In genomic region chr9:7452378-7452777, GRCh38 we compare ENCODE assay signal across 20 cellular contexts.
DNase-seq lines count a peak whose midpoint lies in the region; ATAC-seq and TF ChIP-seq lines count a peak whose summit lies in the region.
"Had no signal": no experiment of that assay in that cellular context is flagged by ENCODE, and none has a peak within 500 bp of the region (broad histone marks: within the 10 kb centered on the region; RNA-seq: fewer than 3 reads in every experiment).

No MANE protein-coding gene starts in this region.

- H3K27ac ChIP-seq in thyroid gland, result no peak overlapping the region
- H3K27ac ChIP-seq: HL-60, neural progenitor cell had no signal

- H3K4me1 ChIP-seq in thyroid gland, result no peaks in the 10 kb centered on the region
- H3K4me1 ChIP-seq: neural progenitor cell had no signal

- TF ChIP-seq CTCF in fibroblast of the aortic adventitia (IDR thresholded peaks at IDR 0.05; ENCODE audit: insufficient read depth, low read length), result no peak
- TF ChIP-seq CTCF in thyroid gland (IDR thresholded peaks at IDR 0.05), result no peak

- WGBS in thyroid gland, 2 donors, result 46 to 90% methylated on average over 1 of the region's 1 CpG

- intact Hi-C loops in left ventricle myocardium superior (cut with micrococcal nuclease), result no loop called here
- intact Hi-C loops in cardiac septum (cut with DNase I), result no loop called here
- intact Hi-C loops in thyroid gland (cut with DNase I), result no loop called here

- TF ChIP-seq POLR2A in thyroid gland (IDR thresholded peaks at IDR 0.05), result no peak

- no peaks in the 10 kb centered on the region for H3K9me3 ChIP-seq in thyroid gland
- H3K9me3 ChIP-seq: SK-N-SH had no signal

- H3K27me3 ChIP-seq in thyroid gland, result no peaks in the 10 kb centered on the region
- H3K27me3 ChIP-seq: neural progenitor cell had no signal

- H3K36me3 ChIP-seq in thyroid gland, result no peaks in the 10 kb centered on the region
- H3K36me3 ChIP-seq: neural progenitor cell had no signal

- ATAC-seq in left ventricle myocardium superior, result peak; percentile 80
- no peak for ATAC-seq in GM18858 (IDR thresholded peaks at IDR 0.05; ENCODE audit: unreplicated experiment)
- ATAC-seq: stimulated activated naive CD8-positive, alpha-beta T cell treated with anti-CD3 and anti-CD28 coated beads, Interleukin-15, amount 100 ng/mL, for 72 hours had no signal

- DNase-seq in left ventricle myocardium superior (no peak), cardiac septum (ENCODE audit: low spot score) (no peak), RPMI7951 (ENCODE audit: low read depth) (peak; percentile 37), fibroblast of the aortic adventitia (ENCODE audit: low read depth) (peak; percentile 22), SKM-1 (lab: John Stamatoyannopoulos, UW; ENCODE audit: unreplicated experiment) (no peak), thyroid gland (no peak), NCI-H2196 treated with DMSO at 0.1 percent for 48 hours (lab: John Stamatoyannopoulos, UW; ENCODE audit: unreplicated experiment) (no peak)
- DNase-seq: ACHN; activated CD4-positive, alpha-beta T cell treated with anti-CD3 and anti-CD28 coated beads, Interleukin-2, amount 10 ng/mL, durations not matched to agents 7 days and 5 days; activated naive CD4-positive, alpha-beta T cell; KBM-7; mesendoderm; NCI-H1105 treated with DMSO at 0.1 percent for 48 hours; NCI-H526 treated with DMSO at 0.1 percent for 48 hours; retina; SK-N-SH; stimulated activated naive CD8-positive, alpha-beta T cell treated with anti-CD3 and anti-CD28 coated beads, Interleukin-15, amount 100 ng/mL, for 72 hours had no signal

- H3K4me3 ChIP-seq in fibroblast of the aortic adventitia (ENCODE audit: low read depth, low read length) (no peak overlapping the region), thyroid gland (replicated peaks in 1 of 3) (no peak overlapping the region)
- H3K4me3 ChIP-seq: neural progenitor cell had no signal

Comparison
In these comparisons a context has a peak if more than half of its experiments do, and no peak if none do; other contexts are left out.
1. DNase-seq: peak in RPMI7951 (single experiment) and fibroblast of the aortic adventitia (single experiment); none in left ventricle myocardium superior (single experiment), cardiac septum (single experiment), SKM-1 (single experiment), thyroid gland (0 of 2) and NCI-H2196 treated with DMSO at 0.1 percent for 48 hours (single experiment).